Comparison of ENCODE assay signal across 1 cellular context in the genomic region with DNA sequence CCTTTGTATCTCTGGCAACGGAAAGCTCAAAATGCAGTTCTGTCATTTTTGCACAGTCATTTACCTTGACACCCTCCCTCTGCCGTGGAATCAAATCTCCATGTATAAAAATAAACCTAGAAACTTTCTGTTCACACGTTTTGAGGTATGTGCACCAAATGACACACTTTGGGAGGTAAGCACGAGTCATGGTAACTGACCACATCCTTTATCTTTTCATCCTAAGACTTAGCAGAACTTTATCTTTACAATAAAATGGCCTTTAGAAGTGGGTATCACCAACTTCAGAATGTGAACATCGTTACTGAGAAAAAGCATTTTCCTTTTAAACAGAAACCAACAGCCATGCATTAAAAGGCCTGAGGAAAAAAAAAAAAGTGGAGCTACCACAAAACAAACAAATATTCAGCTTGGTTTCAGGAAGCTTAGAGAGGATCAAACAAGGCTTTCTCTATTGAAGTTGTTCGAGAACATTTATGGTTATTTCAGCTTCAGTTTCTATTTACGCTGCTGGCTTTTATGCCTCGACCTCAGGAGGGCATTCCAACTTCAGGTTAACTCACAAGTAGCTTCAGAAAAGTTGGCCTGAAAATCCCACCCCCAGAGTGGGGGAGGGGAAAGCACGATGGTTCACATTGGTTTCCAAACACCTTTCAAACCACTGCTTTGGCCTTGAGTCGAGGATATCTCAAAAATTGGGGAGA.
TF ChIP-seq lines count a peak whose summit lies in the region.

No MANE protein-coding gene starts in this region.

TF ChIP-seq in H1, 55 proteins besides CTCF, POLR2A, EP300 and RAD21 (continued from another document):
- 0 out of 4 replicates have a peak, but pooled peaks of 1 of the 2 experiments have one; percentile 12 for TF ChIP-seq HDAC2 (IDR thresholded peaks at IDR 0.05; ENCODE audit: borderline replicate concordance in 1 of 2, low read depth in 2 of 2, low read length in 2 of 2)
